Comparison of ENCODE assay signal across 8 cellular contexts in the genomic region with DNA sequence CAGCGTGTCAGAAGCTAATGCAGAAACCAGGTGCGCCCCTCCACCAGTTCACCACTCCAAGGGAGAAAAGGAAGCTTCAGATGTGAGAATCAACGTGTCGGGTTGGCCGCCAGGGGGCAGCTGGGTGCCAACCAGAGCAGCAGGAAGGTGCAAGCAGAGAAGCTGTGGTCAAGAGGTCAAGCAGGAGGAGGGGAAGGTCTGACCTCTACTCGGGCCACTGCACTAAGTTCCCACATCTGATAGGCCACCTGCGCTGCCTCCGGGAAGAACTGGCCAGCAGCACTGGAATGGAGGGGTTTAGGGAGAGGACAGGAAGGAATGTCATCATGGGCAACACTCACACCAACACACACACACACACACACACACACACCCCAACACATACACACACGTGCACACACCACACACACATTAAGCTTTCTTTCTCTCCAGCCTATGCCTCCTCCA. TPM values are rescaled to one million over a fixed set of nuclear protein-coding genes. Genes with fewer than 3 reads are reported as not detected.
DNase-seq lines count a peak whose midpoint lies in the region; ATAC-seq, FAIRE-seq and TF ChIP-seq lines count a peak whose summit lies in the region.

No MANE protein-coding gene starts in this region.

- H3K4me1 ChIP-seq in PC-9 (replicated peaks; ENCODE audit: insufficient read depth): peaks cover 7% of the 10 kb centered on the region
- H3K4me1 ChIP-seq in testis: no peaks in the 10 kb centered on the region

- no peak overlapping the region for H3K4me2 ChIP-seq in PC-9

- H3K27me3 ChIP-seq in PC-9 (ENCODE audit: insufficient read depth, low read depth) (no peaks in the 10 kb centered on the region), testis (no peaks in the 10 kb centered on the region)

- intact Hi-C loops in PC-9 (cut with micrococcal nuclease; ENCODE audit: unreplicated experiment): loop anchor here (1.0 to 2.0 kb wide), 4 partner anchors 31 to 526 kb away; a partner anchor contains a TSS
- intact Hi-C loops in activated T-helper 2 cell treated with anti-CD3 and anti-CD28 coated beads, Interferon-gamma antibody, Interleukin-2, Interleukin-4, amounts not matched to agents 10 μg/mL and 5 μg/mL and 100 μg/mL, durations not matched to agents 14 hours and 24 hours and 36 hours (cut with micrococcal nuclease): loop anchor here (1.0 kb wide), 1 partner anchor 39 kb away; no protein-coding TSS in a partner anchor
- intact Hi-C loops in testis (cut with DNase I; ENCODE audit: low total_unique reads): no loop called here

- H3F3A ChIP-seq in PC-9 (ENCODE audit: insufficient read depth, low read depth): no peaks in the 10 kb centered on the region

- H4K20me1 ChIP-seq in PC-9 (ENCODE audit: insufficient read depth): no peaks in the 10 kb centered on the region

- no peaks in the 10 kb centered on the region for H3K9me3 Mint-ChIP-seq in activated T-helper 2 cell treated with anti-CD3 and anti-CD28 coated beads, Interferon-gamma antibody, Interleukin-2, Interleukin-4, amounts not matched to agents 10 μg/mL and 5 μg/mL and 100 μg/mL, durations not matched to agents 14 hours and 24 hours and 36 hours

- H3K79me2 ChIP-seq in PC-9 (ENCODE audit: low read depth): no peaks in the 10 kb centered on the region

- POLR2A ChIA-PET in PC-9 (lab: Charles Lee; ENCODE audit: unreplicated experiment): no interaction called here

- no peak overlapping the region for H3K27ac ChIP-seq in PC-9
- H3K27ac ChIP-seq in testis: no peak overlapping the region

- H2AFZ ChIP-seq in PC-9: no peak overlapping the region

- ATAC-seq in HG03354 (IDR thresholded peaks at IDR 0.05; ENCODE audit: poor library complexity, severe bottlenecking, unreplicated experiment): peak; percentile 39
- no peak for ATAC-seq in GM21737 (IDR thresholded peaks at IDR 0.05; ENCODE audit: unreplicated experiment)

- 17 to 39% methylated on average over 9 of the region's 9 CpGs for WGBS in testis, 2 donors

- DNase-seq in GM12891 (ENCODE audit: insufficient read length, low spot score): peak; percentile 39
- peak; percentile 46 to 64 for DNase-seq in PC-9
- peak; percentile 47 for DNase-seq in activated T-helper 2 cell treated with anti-CD3 and anti-CD28 coated beads, Interferon-gamma antibody, Interleukin-2, Interleukin-4, amounts not matched to agents 10 μg/mL and 5 μg/mL and 100 μg/mL, durations not matched to agents 14 hours and 24 hours and 36 hours (ENCODE audit: low spot score)
- peak; percentile 80 for DNase-seq in fibroblast of villous mesenchyme (ENCODE audit: low read depth)
- peak in 45 of 56 donors; percentile 10 to 82 (median 46) for DNase-seq in nucleus accumbens (lab: John Stamatoyannopoulos, UW)
- peak; percentile 84 for DNase-seq in testis

- peak; percentile 93 for FAIRE-seq in GM12891 (lab: Jason Lieb, UNC)

- H3K36me3 ChIP-seq in PC-9 (ENCODE audit: low read depth) (no peaks in the 10 kb centered on the region), testis (ENCODE audit: low read depth, missing control alignments) (no peaks in the 10 kb centered on the region)

- H3K4me1 Mint-ChIP-seq in activated T-helper 2 cell treated with anti-CD3 and anti-CD28 coated beads, Interferon-gamma antibody, Interleukin-2, Interleukin-4, amounts not matched to agents 10 μg/mL and 5 μg/mL and 100 μg/mL, durations not matched to agents 14 hours and 24 hours and 36 hours (ENCODE audit: low read depth): peaks cover 41% of the 10 kb centered on the region

- no peaks in the 10 kb centered on the region for H3K27me3 Mint-ChIP-seq in activated T-helper 2 cell treated with anti-CD3 and anti-CD28 coated beads, Interferon-gamma antibody, Interleukin-2, Interleukin-4, amounts not matched to agents 10 μg/mL and 5 μg/mL and 100 μg/mL, durations not matched to agents 14 hours and 24 hours and 36 hours (ENCODE audit: low read depth)

- H3K9me2 ChIP-seq in PC-9 (ENCODE audit: insufficient read depth): no peaks in the 10 kb centered on the region

- H3K4me3 ChIP-seq in PC-9: no peak overlapping the region
- H3K4me3 ChIP-seq in fibroblast of villous mesenchyme (ENCODE audit: low read depth, low read length): no peak overlapping the region
- no peak overlapping the region for H3K4me3 ChIP-seq in testis

- peak overlapping the region; percentile 62 for H3K27ac Mint-ChIP-seq in activated T-helper 2 cell treated with anti-CD3 and anti-CD28 coated beads, Interferon-gamma antibody, Interleukin-2, Interleukin-4, amounts not matched to agents 10 μg/mL and 5 μg/mL and 100 μg/mL, durations not matched to agents 14 hours and 24 hours and 36 hours

- no TSS peak for BruUV-seq in PC-9 (replicated peaks; lab: Mats Ljungman, UMichigan)

- peaks cover 95% of the 10 kb centered on the region for H3K36me3 Mint-ChIP-seq in activated T-helper 2 cell treated with anti-CD3 and anti-CD28 coated beads, Interferon-gamma antibody, Interleukin-2, Interleukin-4, amounts not matched to agents 10 μg/mL and 5 μg/mL and 100 μg/mL, durations not matched to agents 14 hours and 24 hours and 36 hours (ENCODE audit: low read depth)

- CTCF ChIA-PET in PC-9 (lab: Charles Lee): interaction anchor here (0.6 to 2.6 kb wide), 7 partner anchors 39 to 645 kb away, joined by 3 to 42 read pairs (median 6); no protein-coding TSS in a partner anchor

- no peak overlapping the region for H3K4me3 Mint-ChIP-seq in activated T-helper 2 cell treated with anti-CD3 and anti-CD28 coated beads, Interferon-gamma antibody, Interleukin-2, Interleukin-4, amounts not matched to agents 10 μg/mL and 5 μg/mL and 100 μg/mL, durations not matched to agents 14 hours and 24 hours and 36 hours (ENCODE audit: low read depth)

- TF ChIP-seq POLR2A in GM12891 (IDR thresholded peaks at IDR 0.05; ENCODE audit: low read depth, low read length): no peak
- TF ChIP-seq POLR2A in testis (IDR thresholded peaks at IDR 0.05): no peak

- TF ChIP-seq CTCF in PC-9 (conservative IDR thresholded peaks at IDR 0.05) (peak; percentile 89), fibroblast of villous mesenchyme (IDR thresholded peaks at IDR 0.05; ENCODE audit: insufficient read depth, low read depth, low read length) (peak; percentile 81), testis (IDR thresholded peaks at IDR 0.05) (peak; percentile 70 to 78 (median 72))

- H3K9me3 ChIP-seq in PC-9 (ENCODE audit: insufficient read depth, low read depth): no peaks in the 10 kb centered on the region
- H3K9me3 ChIP-seq in testis: no peaks in the 10 kb centered on the region

TF ChIP-seq in GM12891, 5 proteins besides CTCF, POLR2A, EP300 and RAD21:
- TF ChIP-seq SPI1 (IDR thresholded peaks at IDR 0.05; ENCODE audit: low read depth, low read length) (0 out of 2 replicates have a peak, but pooled peaks have one; percentile 7), TAF1 (IDR thresholded peaks at IDR 0.05; ENCODE audit: low read depth, low read length) (no peak), PAX5 (IDR thresholded peaks at IDR 0.05; ENCODE audit: insufficient read depth, low read length, severe bottlenecking) (no peak), POU2F2 (IDR thresholded peaks at IDR 0.05; ENCODE audit: low read depth, low read length) (no peak; the same call in 1 of the 2 replicates), POLR2AphosphoS5 (IDR thresholded peaks at IDR 0.05; ENCODE audit: low read depth, low read length) (peak; percentile 46)

RNA-seq across cellular contexts. Expression of a gene that starts 31.4 kb away (rescaled TPM):
- polyA plus RNA-seq in GM12891 (2012; ENCODE audit: low read depth, missing spikeins): 409 TPM
- total RNA-seq in PC-9 (2021) (18.0 and 22.4 TPM in 2 replicates), fibroblast of villous mesenchyme (501 and 537 TPM in 2 replicates), testis (100 to 1,000 TPM; 116 to 180 TPM)
- 560 and 569 TPM in 2 replicates for total RNA-seq in activated T-helper 2 cell treated with anti-CD3 and anti-CD28 coated beads, Interferon-gamma antibody, Interleukin-2, Interleukin-4, amounts not matched to agents 10 μg/mL and 5 μg/mL and 100 μg/mL, durations not matched to agents 14 hours and 24 hours and 36 hours
- polyA plus RNA-seq in testis (ENCODE audit: insufficient read depth, low read depth, low replicate concordance): 152 TPM

RNA-seq across cellular contexts. Expression of a gene that starts 45.4 kb away (rescaled TPM):
- polyA plus RNA-seq in GM12891 (2012; ENCODE audit: low read depth, missing spikeins): 253 TPM
- total RNA-seq in PC-9 (2021): 122 and 124 TPM in 2 replicates
- total RNA-seq in activated T-helper 2 cell treated with anti-CD3 and anti-CD28 coated beads, Interferon-gamma antibody, Interleukin-2, Interleukin-4, amounts not matched to agents 10 μg/mL and 5 μg/mL and 100 μg/mL, durations not matched to agents 14 hours and 24 hours and 36 hours: 473 and 477 TPM in 2 replicates
- 88.3 and 108 TPM in 2 replicates for total RNA-seq in fibroblast of villous mesenchyme
- 10 to 100 TPM; 48.4 to 58.3 TPM for total RNA-seq in testis
- 43.5 TPM for polyA plus RNA-seq in testis (ENCODE audit: insufficient read depth, low read depth, low replicate concordance)
